In genomic region chr10:13100349-13101294, GRCh38 we compare ENCODE assay signal across 8 cellular contexts. TPM values are rescaled to one million over a fixed set of nuclear protein-coding genes. Genes with fewer than 3 reads are reported as not detected.
DNase-seq lines count a peak whose midpoint lies in the region; ATAC-seq and TF ChIP-seq lines count a peak whose summit lies in the region.

No MANE protein-coding gene starts in this region.

- H3K27me3 Mint-ChIP-seq in T-cell (no peaks in the 10 kb centered on the region), chondrocyte (ENCODE audit: low read depth) (no peaks in the 10 kb centered on the region)

- H3K9me3 Mint-ChIP-seq in T-cell = no peaks in the 10 kb centered on the region
- H3K9me3 Mint-ChIP-seq in chondrocyte (ENCODE audit: low read depth) = no peaks in the 10 kb centered on the region

- peak overlapping the region; percentile 83 for H3K4me3 ChIP-seq in BE2C (ENCODE audit: low read depth, low read length)

- ATAC-seq in GM18907 (IDR thresholded peaks at IDR 0.05; ENCODE audit: unreplicated experiment) = peak; percentile 41
- ATAC-seq in HG03103 (IDR thresholded peaks at IDR 0.05; ENCODE audit: low read depth, unreplicated experiment) = peak; percentile 19
- ATAC-seq in T-cell (replicated peaks in 1 of 4) = peak; percentile 13 to 39 (median 30)
- peak; percentile 21 for ATAC-seq in left lobe of liver

- peaks cover 24% of the 10 kb centered on the region for H3K36me3 Mint-ChIP-seq in T-cell
- peaks cover 6% of the 10 kb centered on the region for H3K36me3 Mint-ChIP-seq in chondrocyte (ENCODE audit: low read depth)

- DNase-seq in BE2C = no peak
- DNase-seq in T-cell = peak in 12 of 34 experiments; percentile 4 to 31 (median 12)
- DNase-seq in chondrocyte (ENCODE audit: low spot score) = no peak
- peak; percentile 58 for DNase-seq in left lobe of liver (ENCODE audit: low spot score)
- peak; percentile 56 for DNase-seq in stimulated activated CD8-positive, alpha-beta memory T cell treated with anti-CD3 and anti-CD28 coated beads, Interleukin-4, amount 100 ng/mL, for 48 hours
- no peak for DNase-seq in NCI-H1436 (lab: John Stamatoyannopoulos, UW)

- H3K4me1 Mint-ChIP-seq in T-cell (peaks cover 49 to 59% (median 52%) of the 10 kb centered on the region in 3 donors), chondrocyte (ENCODE audit: low read depth) (peaks cover 41% of the 10 kb centered on the region)

- no peak for TF ChIP-seq CTCF in BE2C (IDR thresholded peaks at IDR 0.05; ENCODE audit: low read depth, low read length)
- TF ChIP-seq CTCF in chondrocyte (IDR thresholded peaks at IDR 0.05) = no peak

- no peaks in the 10 kb centered on the region for H3K9me3 ChIP-seq in BE2C

- H3K27ac Mint-ChIP-seq in T-cell (peak overlapping the region; percentile 93 to 97), chondrocyte (ENCODE audit: unreplicated experiment) (peak overlapping the region; percentile 87)

- no peaks in the 10 kb centered on the region for H3K27me3 ChIP-seq in BE2C

- CTCF ChIA-PET in T-cell (lab: Charles Lee) = interaction anchor here (0.6 to 2.6 kb wide), 8 partner anchors 7 to 885 kb away, joined by 3 to 11 read pairs (median 3); no protein-coding TSS in a partner anchor

- no peaks in the 10 kb centered on the region for H3K36me3 ChIP-seq in BE2C

- POLR2A ChIA-PET in T-cell (lab: Charles Lee) = interaction anchor here in 1 of 2 donors (0.7 to 1.4 kb wide), 2 partner anchors 15 to 202 kb away, joined by 4 read pairs; no protein-coding TSS in a partner anchor

- H3K4me3 Mint-ChIP-seq in T-cell = peak overlapping the region; percentile 72 to 95 (median 87)
- peak overlapping the region; percentile 92 for H3K4me3 Mint-ChIP-seq in chondrocyte (ENCODE audit: unreplicated experiment)

- H3K4me1 ChIP-seq in BE2C = no peaks in the 10 kb centered on the region

RNA-seq across cellular contexts. Expression of gene OPTN, which starts 0.7 kb away (rescaled TPM):
- polyA plus RNA-seq in BE2C (2012; ENCODE audit: insufficient read depth, insufficient read length, low read depth) = 15.8 TPM
- total RNA-seq in T-cell (100 to 1,000 TPM in 2 of 5 donors, 10 to 100 TPM in 3; 87.7 to 115 (median 94.9) TPM), chondrocyte (80.9 to 151 TPM (median 150 TPM) in 3 replicates), left lobe of liver (34.8 TPM)

Comparison
In these comparisons a context has a peak if more than half of its experiments do, and no peak if none do; other contexts are left out.
1. DNase-seq: peak in left lobe of liver (single experiment) and stimulated activated CD8-positive, alpha-beta memory T cell treated with anti-CD3 and anti-CD28 coated beads, Interleukin-4, amount 100 ng/mL, for 48 hours (single experiment); none in BE2C (single experiment), chondrocyte (single experiment) and NCI-H1436 (single experiment).
2. Peak in every context shown above with its lines, with median percentiles within 50 percentile points of each other: ATAC-seq.